13 cellular contexts compared by ENCODE assay signal in the genomic region with DNA sequence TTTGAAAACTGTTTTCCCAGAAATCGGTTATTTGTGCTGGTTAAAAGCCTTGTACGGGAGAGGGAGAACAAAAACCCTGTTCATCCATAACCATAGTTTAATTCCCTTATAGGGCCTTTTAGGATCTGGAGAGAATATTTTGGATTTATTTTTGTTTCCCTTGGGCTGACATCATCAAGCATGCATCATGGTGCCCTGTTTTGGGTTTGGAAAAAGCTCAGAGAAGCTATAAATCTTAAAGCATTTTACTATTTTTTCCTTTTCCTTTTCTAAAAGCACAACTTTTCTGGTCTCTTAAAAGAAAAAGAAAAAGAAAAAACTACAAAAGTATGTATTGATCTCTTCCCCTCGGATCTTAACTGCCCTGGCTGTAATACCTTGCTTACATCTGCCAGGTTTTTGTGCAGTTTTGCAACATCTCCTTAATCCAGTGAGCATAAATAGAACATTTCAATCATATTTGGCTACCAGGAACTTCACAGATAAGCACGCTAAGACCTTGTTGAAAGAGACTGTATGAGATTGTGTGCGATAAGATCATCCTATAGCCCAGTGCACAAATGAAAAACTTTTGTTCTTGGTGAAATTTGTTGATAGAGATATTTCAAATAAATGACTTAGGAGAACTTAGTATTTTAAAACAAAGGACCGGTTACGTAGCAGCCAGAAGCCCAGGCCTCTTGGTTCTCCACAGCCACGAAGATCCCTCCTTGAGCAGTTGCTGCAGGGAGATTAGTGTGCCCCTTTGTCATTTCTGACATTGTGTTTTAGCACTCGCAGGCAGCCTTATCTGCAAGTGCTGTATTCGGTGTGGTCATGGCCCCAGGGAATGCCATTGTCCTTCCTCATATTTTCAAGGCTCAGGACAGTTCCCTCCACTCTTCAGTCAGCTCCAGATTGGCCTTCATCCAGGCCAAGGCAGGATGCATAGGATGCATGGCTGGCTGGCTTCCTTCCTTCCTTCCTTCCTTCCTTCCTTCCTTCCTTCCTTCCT.
DNase-seq lines count a peak whose midpoint lies in the region; FAIRE-seq and TF ChIP-seq lines count a peak whose summit lies in the region.
"Had no signal": no experiment of that assay in that cellular context is flagged by ENCODE, and none has a peak within 500 bp of the region (broad histone marks: within the 10 kb centered on the region; RNA-seq: fewer than 3 reads in every experiment).

No MANE protein-coding gene starts in this region.

- H3K36me3 Mint-ChIP-seq in endodermal cell (ENCODE audit: low read depth): no peaks in the 10 kb centered on the region
- no peaks in the 10 kb centered on the region for H3K36me3 Mint-ChIP-seq in Calu3 (ENCODE audit: insufficient read depth, unreplicated experiment)
- H3K36me3 Mint-ChIP-seq: activated naive CD8-positive, alpha-beta T cell treated with anti-CD3 and anti-CD28 coated beads for 36 hours had no signal

- no peak overlapping the region for H2BK15ac ChIP-seq in mesendoderm (replicated peaks; ENCODE audit: low read depth)

- H3K4me2 ChIP-seq in mesendoderm (ENCODE audit: low read length): no peak overlapping the region

- H3K4me3 Mint-ChIP-seq in endodermal cell: no peak overlapping the region
- H3K4me3 Mint-ChIP-seq in Calu3 (ENCODE audit: low read depth, unreplicated experiment): no peak overlapping the region
- H3K4me3 Mint-ChIP-seq: activated naive CD8-positive, alpha-beta T cell treated with anti-CD3 and anti-CD28 coated beads for 36 hours had no signal

- no peaks in the 10 kb centered on the region for H3K79me2 ChIP-seq in mesendoderm (ENCODE audit: control insufficient read depth, insufficient read depth, low read length)

- H3K9me3 Mint-ChIP-seq in endodermal cell: no peaks in the 10 kb centered on the region
- no peaks in the 10 kb centered on the region for H3K9me3 Mint-ChIP-seq in Calu3 (ENCODE audit: low read depth, unreplicated experiment)
- H3K9me3 Mint-ChIP-seq: activated naive CD8-positive, alpha-beta T cell treated with anti-CD3 and anti-CD28 coated beads for 36 hours had no signal

- H3K27me3 Mint-ChIP-seq in endodermal cell (ENCODE audit: insufficient read depth) (peaks cover 20% of the 10 kb centered on the region), Calu3 (ENCODE audit: unreplicated experiment) (peaks cover 80% of the 10 kb centered on the region)
- H3K27me3 Mint-ChIP-seq: activated naive CD8-positive, alpha-beta T cell treated with anti-CD3 and anti-CD28 coated beads for 36 hours had no signal

- no peak for TF ChIP-seq CTCF in endodermal cell (conservative IDR thresholded peaks at IDR 0.05)
- TF ChIP-seq CTCF in Calu3 (IDR thresholded peaks at IDR 0.05; ENCODE audit: unreplicated experiment): no peak
- no peak for TF ChIP-seq CTCF in D721Med (IDR thresholded peaks at IDR 0.05; ENCODE audit: insufficient read depth, missing control alignments)

- BruUV-seq in Calu3 (replicated peaks; lab: Mats Ljungman, UMichigan): no TSS peak

- H3K27me3 ChIP-seq in endodermal cell (ENCODE audit: control insufficient read depth, insufficient read depth, low read length, poor library complexity, severe bottlenecking): no peaks in the 10 kb centered on the region
- no peaks in the 10 kb centered on the region for H3K27me3 ChIP-seq in mesendoderm (ENCODE audit: insufficient read depth, low read length, poor library complexity)

- no peak overlapping the region for H4K8ac ChIP-seq in mesendoderm (ENCODE audit: low read depth, low read length)

- H3K9ac ChIP-seq in endodermal cell (ENCODE audit: extremely low read depth, low read length, poor library complexity, severe bottlenecking) (no peak overlapping the region), mesendoderm (ENCODE audit: low read length) (no peak overlapping the region)

- H3K23ac ChIP-seq in mesendoderm (ENCODE audit: low read length): no peak overlapping the region

- H2BK120ac ChIP-seq in mesendoderm (ENCODE audit: low read depth, low read length): no peak overlapping the region

- H3K36me3 ChIP-seq in endodermal cell (ENCODE audit: control insufficient read depth, insufficient read depth, low read length) (no peaks in the 10 kb centered on the region), mesendoderm (ENCODE audit: control insufficient read depth, insufficient read depth, low read length) (no peaks in the 10 kb centered on the region)

- peak; percentile 97 for DNase-seq in OCI-M1 (lab: John Stamatoyannopoulos, UW)
- peak; percentile 62 for DNase-seq in endodermal cell
- peak; percentile 91 for DNase-seq in mesendoderm
- DNase-seq in Calu3: no peak
- no peak for DNase-seq in epidermal melanocyte (ENCODE audit: insufficient read length, low spot score)
- DNase-seq in D721Med (ENCODE audit: insufficient read length, low spot score): no peak
- DNase-seq in NCI-H526 (lab: John Stamatoyannopoulos, UW): no peak
- DNase-seq: activated CD4-positive, alpha-beta T cell treated with anti-CD3 and anti-CD28 coated beads, Interleukin-2, amount 50 U/mL, for 1 hour; activated naive CD8-positive, alpha-beta T cell treated with anti-CD3 and anti-CD28 coated beads for 36 hours; DMS153; NCI-H1092 treated with DMSO at 0.1 percent for 48 hours had no signal

- 63 to 64% methylated on average over 8 to 10 of the region's 10 CpGs for WGBS in endodermal cell (ENCODE audit: insufficient coverage in 1 of 2, insufficient read length in 1 of 2), 2 experiments
- WGBS in mesendoderm (ENCODE audit: extremely low coverage, insufficient coverage, low lambda C conversion rate): no CpG with 5 or more reads among the region's 10 CpGs

- CTCF ChIA-PET in Calu3 (lab: Charles Lee): no interaction called here

- no peak for FAIRE-seq in D721Med (lab: Jason Lieb, UNC)
- FAIRE-seq: H54 had no signal

- no peak overlapping the region for H4K5ac ChIP-seq in mesendoderm (ENCODE audit: low read length)

- H3K4me1 ChIP-seq in endodermal cell (ENCODE audit: control insufficient read depth, insufficient read depth, low read length) (peaks cover 3% of the 10 kb centered on the region), mesendoderm (ENCODE audit: control insufficient read depth, low read depth, low read length) (no peaks in the 10 kb centered on the region)

- H3K9me3 ChIP-seq in endodermal cell (ENCODE audit: control insufficient read depth, low read length): no peaks in the 10 kb centered on the region

- H3K56ac ChIP-seq in mesendoderm (ENCODE audit: low read length): no peak overlapping the region

- H3K4me3 ChIP-seq in endodermal cell (ENCODE audit: low read length): no peak overlapping the region
- H3K4me3 ChIP-seq in mesendoderm (ENCODE audit: low read length): no peak overlapping the region

- no peak overlapping the region for H3K4ac ChIP-seq in mesendoderm (ENCODE audit: low read depth, low read length)

- intact Hi-C loops in Calu3 (cut with micrococcal nuclease; ENCODE audit: unreplicated experiment): no loop called here

- no peak overlapping the region for H3K27ac Mint-ChIP-seq in endodermal cell
- H3K27ac Mint-ChIP-seq in Calu3 (ENCODE audit: unreplicated experiment): no peak overlapping the region
- H3K27ac Mint-ChIP-seq: activated naive CD8-positive, alpha-beta T cell treated with anti-CD3 and anti-CD28 coated beads for 36 hours had no signal

- H3K27ac ChIP-seq in endodermal cell (ENCODE audit: low read depth, low read length): no peak overlapping the region
- H3K27ac ChIP-seq in mesendoderm (ENCODE audit: low read depth, low read length): no peak overlapping the region
- H3K27ac ChIP-seq in temporal lobe (ENCODE audit: low read depth, low read length): peak overlapping the region; percentile 65

- no peak overlapping the region for H3K18ac ChIP-seq in mesendoderm (ENCODE audit: low read length)

- H3K4me1 Mint-ChIP-seq in endodermal cell: peaks cover 17% of the 10 kb centered on the region
- H3K4me1 Mint-ChIP-seq in Calu3 (ENCODE audit: low read depth, unreplicated experiment): no peaks in the 10 kb centered on the region

- H3K79me1 ChIP-seq in mesendoderm (ENCODE audit: low read length): no peaks in the 10 kb centered on the region

- no peak overlapping the region for H2AK5ac ChIP-seq in mesendoderm (ENCODE audit: low read length)

- H2BK5ac ChIP-seq in mesendoderm (ENCODE audit: low read length): no peak overlapping the region

Comparison
In these comparisons a context has a peak if more than half of its experiments do, and no peak if none do; other contexts are left out.
1. DNase-seq: peak in OCI-M1 (single experiment), endodermal cell (single experiment) and mesendoderm (single experiment); none in Calu3 (single experiment), epidermal melanocyte (single experiment), D721Med (single experiment) and NCI-H526 (0 of 2).